ENCODE assay signal across 34 cellular contexts in genomic region chr11:93024376-93024775, GRCh38. TPM values are rescaled to one million over a fixed set of nuclear protein-coding genes. Genes with fewer than 3 reads are reported as not detected.
DNase-seq lines count a peak whose midpoint lies in the region; ATAC-seq and TF ChIP-seq lines count a peak whose summit lies in the region.
"Had no signal": no experiment of that assay in that cellular context is flagged by ENCODE, and none has a peak within 500 bp of the region (broad histone marks: within the 10 kb centered on the region; RNA-seq: fewer than 3 reads in every experiment).

No MANE protein-coding gene starts in this region.

- peak; percentile 76 for DNase-seq in DMS79 treated with DMSO at 0.1 percent for 48 hours (lab: John Stamatoyannopoulos, UW)
- DNase-seq in M059J (ENCODE audit: low read depth), result peak; percentile 77
- DNase-seq in chondrocyte (ENCODE audit: low spot score), result no peak
- DNase-seq in myocyte (ENCODE audit: low read depth), result peak; percentile 30
- no peak for DNase-seq in RPMI8226
- DNase-seq in NCI-H1436 (lab: John Stamatoyannopoulos, UW), result no peak
- no peak for DNase-seq in activated T-cell treated with anti-CD3 and anti-CD28 coated beads for 4 hours
- DNase-seq: activated CD4-positive, alpha-beta T cell treated with anti-CD3 and anti-CD28 coated beads for 1 hour; activated CD8-positive, alpha-beta T cell treated with anti-CD3 and anti-CD28 coated beads for 36 hours; activated effector memory CD4-positive, alpha-beta T cell treated with Interleukin-2 at 50 U/mL for 16 hours; aorta; central memory CD4-positive, alpha-beta T cell; dermis blood vessel endothelial cell; DMS53; esophagus squamous epithelium; Kasumi-1; NCI-H1048; NCI-H187; NCI-H2171; NCI-H524; nephron progenitor cell; NK-92 treated with Interleukin-12 subunit alpha and Interleukin-12 subunit beta, amount 100 ng/mL, for 24 hours; stimulated activated CD4-positive, alpha-beta T cell treated with anti-CD3 and anti-CD28 coated beads, Interleukin-1b, Interleukin-23, amount 100 ng/mL, for 48 hours; stimulated activated CD8-positive, alpha-beta memory T cell treated with anti-CD3 and anti-CD28 coated beads, Interleukin-4, amount 100 ng/mL, for 48 hours; stomach; T-helper 1 cell had no signal

- peak overlapping the region; percentile 49 for H3K27ac Mint-ChIP-seq in chondrocyte (ENCODE audit: unreplicated experiment)
- H3K27ac Mint-ChIP-seq: activated CD8-positive, alpha-beta T cell treated with anti-CD3 and anti-CD28 coated beads for 36 hours; activated naive CD8-positive, alpha-beta T cell; nephron progenitor cell had no signal

- H3K27me3 Mint-ChIP-seq in chondrocyte (ENCODE audit: low read depth), result no peaks in the 10 kb centered on the region

- ATAC-seq in GM18909 (IDR thresholded peaks at IDR 0.05; ENCODE audit: poor library complexity, unreplicated experiment), result no peak
- ATAC-seq: activated CD8-positive, alpha-beta T cell treated with anti-CD3 and anti-CD28 coated beads for 36 hours had no signal

- H3K9me3 Mint-ChIP-seq in chondrocyte (ENCODE audit: low read depth), result peaks cover 4% of the 10 kb centered on the region
- H3K9me3 Mint-ChIP-seq: activated CD8-positive, alpha-beta T cell treated with anti-CD3 and anti-CD28 coated beads for 36 hours; nephron progenitor cell had no signal

- no peak overlapping the region for H3K4me3 Mint-ChIP-seq in chondrocyte (ENCODE audit: unreplicated experiment)
- H3K4me3 Mint-ChIP-seq: activated CD8-positive, alpha-beta T cell treated with anti-CD3 and anti-CD28 coated beads for 36 hours; activated naive CD8-positive, alpha-beta T cell; nephron progenitor cell had no signal

- TF ChIP-seq CTCF in chondrocyte (IDR thresholded peaks at IDR 0.05), result no peak

- peaks cover 1% of the 10 kb centered on the region for H3K36me3 Mint-ChIP-seq in chondrocyte (ENCODE audit: low read depth)
- H3K36me3 Mint-ChIP-seq: activated naive CD8-positive, alpha-beta T cell had no signal

- peaks cover 47% of the 10 kb centered on the region for H3K4me1 Mint-ChIP-seq in chondrocyte (ENCODE audit: low read depth)

RNA-seq across cellular contexts. Expression of gene MTNR1B, which starts 54.9 kb away (rescaled TPM):
- not detected in 2 replicates for total RNA-seq in M059J (2014; rRNA removed; shearing (Covaris generic))
- not detected in 3 replicates for total RNA-seq in chondrocyte
- total RNA-seq in myocyte, result not detected in 2 replicates
- polyA plus RNA-seq in myocyte (2012), result not detected
- total RNA-seq: activated CD8-positive, alpha-beta T cell treated with anti-CD3 and anti-CD28 coated beads for 36 hours; aorta; dermis blood vessel endothelial cell; esophagus squamous epithelium; glomerular endothelial cell; lower leg skin; mononuclear cell; SJSA1; smooth muscle cell; tibial nerve had no signal
- polyA plus RNA-seq: aorta, smooth muscle cell, stomach had no signal

Comparison
In these comparisons a context has a peak if more than half of its experiments do, and no peak if none do; other contexts are left out.
1. DNase-seq: peak in DMS79 treated with DMSO at 0.1 percent for 48 hours (single experiment), M059J (single experiment) and myocyte (single experiment); none in chondrocyte (single experiment), RPMI8226 (single experiment), NCI-H1436 (single experiment) and activated T-cell treated with anti-CD3 and anti-CD28 coated beads for 4 hours (single experiment).